8 cellular contexts compared by ENCODE assay signal in the genomic region with DNA sequence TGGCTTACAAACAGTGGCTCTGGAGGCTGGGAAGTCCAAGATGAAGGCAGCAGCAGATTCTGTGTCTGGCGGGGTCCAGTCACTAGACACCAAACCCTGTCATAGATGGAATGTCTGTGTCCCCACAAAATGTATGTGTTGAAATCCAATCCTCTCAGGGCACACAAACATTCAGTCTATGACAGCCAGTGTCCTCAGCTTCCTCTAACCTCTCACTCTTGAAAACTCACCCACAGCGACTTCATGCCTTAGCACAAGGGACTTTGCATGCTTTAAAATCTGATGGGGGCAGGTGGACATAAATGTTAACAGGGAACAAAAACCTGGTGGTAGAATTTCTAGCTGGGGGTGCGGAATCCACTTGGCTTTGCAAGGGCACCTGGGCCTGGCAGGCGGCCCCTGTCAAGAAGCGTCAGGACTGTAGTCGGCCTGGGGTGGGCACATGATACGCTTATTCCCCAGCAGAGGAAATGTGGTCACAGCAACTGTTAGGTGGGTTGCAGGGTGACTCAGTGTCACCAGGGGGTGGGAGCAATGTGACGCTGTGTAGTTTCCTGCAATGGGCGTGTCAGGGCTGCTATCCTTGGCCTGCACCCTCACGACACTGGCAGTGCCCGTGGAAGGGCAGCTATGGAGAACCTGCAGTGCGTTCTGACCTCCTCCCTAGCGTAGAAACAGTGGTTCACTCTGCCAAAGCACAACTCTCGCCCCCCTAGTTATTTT. TPM values are rescaled to one million over a fixed set of nuclear protein-coding genes. Genes with fewer than 3 reads are reported as not detected.
DNase-seq lines count a peak whose midpoint lies in the region; ATAC-seq and TF ChIP-seq lines count a peak whose summit lies in the region.

No MANE protein-coding gene starts in this region.

- no peak overlapping the region for H3K4me3 ChIP-seq in breast epithelium

- no peak overlapping the region for H3K27ac ChIP-seq in breast epithelium

- intact Hi-C loops in breast epithelium (cut with DNase I; ENCODE audit: low total_unique reads): no loop called here

- TF ChIP-seq POLR2A in breast epithelium (IDR thresholded peaks at IDR 0.05): no peak

- no peaks in the 10 kb centered on the region for H3K27me3 ChIP-seq in breast epithelium

- DNase-seq in activated CD4-positive, alpha-beta T cell treated with anti-CD3 and anti-CD28 coated beads, Interleukin-2, amount 50 U/mL, for 4 hours: peak; percentile 13 to 26
- DNase-seq in stimulated activated CD8-positive, alpha-beta memory T cell treated with anti-CD3 and anti-CD28 coated beads, Interleukin-4, amount 100 ng/mL, for 24 hours (ENCODE audit: low read depth): peak; percentile 82
- DNase-seq in DMS 273 (lab: John Stamatoyannopoulos, UW; ENCODE audit: unreplicated experiment) (no peak), globus pallidus (ENCODE audit: low spot score) (no peak), breast epithelium (ENCODE audit: low spot score in 2 of 2) (no peak)

- TF ChIP-seq CTCF in breast epithelium (IDR thresholded peaks at IDR 0.05): no peak

- H3K36me3 ChIP-seq in breast epithelium: no peaks in the 10 kb centered on the region

- no peaks in the 10 kb centered on the region for H3K4me1 ChIP-seq in breast epithelium

- H3K9me3 ChIP-seq in breast epithelium: no peaks in the 10 kb centered on the region

- peak; percentile 58 for ATAC-seq in GM21576 (IDR thresholded peaks at IDR 0.05; ENCODE audit: unreplicated experiment)
- ATAC-seq in esophagus mucosa: peak; percentile 31
- no peak for ATAC-seq in HG03342 (IDR thresholded peaks at IDR 0.05; ENCODE audit: unreplicated experiment)

RNA-seq across cellular contexts. Expression of a gene that starts 17.7 kb away (rescaled TPM):
- total RNA-seq in esophagus mucosa: 5.4 TPM
- 10 to 100 TPM; 10.7 to 19.7 (median 12.1) TPM for total RNA-seq in breast epithelium

Comparison
In these comparisons a context has a peak if more than half of its experiments do, and no peak if none do; other contexts are left out.
1. DNase-seq: peak in activated CD4-positive, alpha-beta T cell treated with anti-CD3 and anti-CD28 coated beads, Interleukin-2, amount 50 U/mL, for 4 hours (2 of 2) and stimulated activated CD8-positive, alpha-beta memory T cell treated with anti-CD3 and anti-CD28 coated beads, Interleukin-4, amount 100 ng/mL, for 24 hours (single experiment); none in DMS 273 (single experiment), globus pallidus (single experiment) and breast epithelium (0 of 2).